8 cellular contexts compared by ENCODE assay signal in the genomic region with DNA sequence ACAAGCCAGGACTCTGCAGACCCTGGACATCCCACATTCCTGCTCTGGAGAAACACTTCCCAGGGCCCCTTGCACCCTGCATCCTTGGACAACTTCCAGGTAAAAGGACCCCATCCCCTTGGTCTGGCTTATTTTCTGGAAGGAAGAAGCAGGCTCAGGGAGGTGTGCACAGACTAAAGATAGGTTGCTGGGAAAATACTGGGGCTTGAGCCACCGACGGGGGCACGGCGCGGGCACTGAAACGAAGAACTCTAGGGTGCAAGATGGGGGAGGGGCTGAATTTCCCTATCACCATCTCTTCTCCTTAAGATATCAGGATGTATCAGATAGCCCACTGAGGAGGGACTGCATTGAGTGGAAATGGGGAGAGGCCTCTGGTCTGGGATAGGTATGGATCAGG. TPM values are rescaled to one million over a fixed set of nuclear protein-coding genes. Genes with fewer than 3 reads are reported as not detected.
DNase-seq lines count a peak whose midpoint lies in the region; ATAC-seq and TF ChIP-seq lines count a peak whose summit lies in the region.

No MANE protein-coding gene starts in this region.

- H3K27me3 ChIP-seq in brain microvascular endothelial cell (replicated peaks) = no peaks in the 10 kb centered on the region
- H3K27me3 ChIP-seq in vagina = no peaks in the 10 kb centered on the region

- no peak for ATAC-seq in stimulated activated naive CD8-positive, alpha-beta T cell treated with anti-CD3 and anti-CD28 coated beads, Interleukin-15, Interleukin-2, amounts not matched to agents 100 U/mL and 50 U/mL, for 24 hours
- ATAC-seq in GM21717 (IDR thresholded peaks at IDR 0.05; ENCODE audit: unreplicated experiment) = no peak

- H3K9me3 ChIP-seq in vagina = no peaks in the 10 kb centered on the region

- H3K27me3 Mint-ChIP-seq in stimulated activated naive CD8-positive, alpha-beta T cell treated with anti-CD3 and anti-CD28 coated beads, Interleukin-15, Interleukin-2, amounts not matched to agents 100 ng/mL and 50 ng/mL, for 24 hours = peaks cover 4% of the 10 kb centered on the region
- peaks cover 11% of the 10 kb centered on the region for H3K27me3 Mint-ChIP-seq in mesothelial cell of epicardium (ENCODE audit: low read depth)

- H3K4me1 ChIP-seq in vagina = peaks cover 25% of the 10 kb centered on the region

- in situ Hi-C loops in brain microvascular endothelial cell (cut with HindIII; ENCODE audit: low pct_ligation_motif_present, low sequenced_read_pairs) = loop anchor here (25.0 kb wide), 1 partner anchor 258 kb away; no protein-coding TSS in a partner anchor

- TF ChIP-seq CTCF in brain microvascular endothelial cell (IDR thresholded peaks at IDR 0.05; ENCODE audit: low read depth, low read length, missing control alignments) (no peak), mesothelial cell of epicardium (IDR thresholded peaks at IDR 0.05; ENCODE audit: unreplicated experiment) (no peak), vagina (IDR thresholded peaks at IDR 0.05) (no peak)

- no peak for DNase-seq in stimulated activated naive CD8-positive, alpha-beta T cell treated with anti-CD3 and anti-CD28 coated beads, Interleukin-15, Interleukin-2, amounts not matched to agents 100 U/mL and 50 U/mL, for 24 hours
- DNase-seq in brain microvascular endothelial cell (no peak), mesothelial cell of epicardium (ENCODE audit: low spot score in 2 of 2, unreplicated experiment in 2 of 2) (no peak), vagina (ENCODE audit: extremely low spot score in 2 of 2) (no peak), NCI-H774 (lab: John Stamatoyannopoulos, UW) (no peak)
- DNase-seq in activated effector memory CD4-positive, alpha-beta T cell treated with anti-CD3 and anti-CD28 coated beads, Interleukin-2, amount 50 U/mL, for 16 hours = no peak

- peaks cover 5% of the 10 kb centered on the region for H3K36me3 Mint-ChIP-seq in stimulated activated naive CD8-positive, alpha-beta T cell treated with anti-CD3 and anti-CD28 coated beads, Interleukin-15, Interleukin-2, amounts not matched to agents 100 ng/mL and 50 ng/mL, for 24 hours (ENCODE audit: low read depth)
- H3K36me3 Mint-ChIP-seq in mesothelial cell of epicardium = peaks cover 12% of the 10 kb centered on the region

- intact Hi-C loops in vagina (cut with DNase I) = no loop called here

- H3K27ac ChIP-seq in brain microvascular endothelial cell (no peak overlapping the region), vagina (peak overlapping the region; percentile 48)

- H3K36me3 ChIP-seq in brain microvascular endothelial cell (replicated peaks) = peaks cover 5% of the 10 kb centered on the region
- peaks cover 0 to 27% of the 10 kb centered on the region in 2 donors for H3K36me3 ChIP-seq in vagina

- H3K9me3 Mint-ChIP-seq in stimulated activated naive CD8-positive, alpha-beta T cell treated with anti-CD3 and anti-CD28 coated beads, Interleukin-15, Interleukin-2, amounts not matched to agents 100 ng/mL and 50 ng/mL, for 24 hours = no peaks in the 10 kb centered on the region
- H3K9me3 Mint-ChIP-seq in mesothelial cell of epicardium = no peaks in the 10 kb centered on the region

- no peak for TF ChIP-seq POLR2A in vagina (IDR thresholded peaks at IDR 0.05)

- peak overlapping the region; percentile 84 for H3K27ac Mint-ChIP-seq in stimulated activated naive CD8-positive, alpha-beta T cell treated with anti-CD3 and anti-CD28 coated beads, Interleukin-15, Interleukin-2, amounts not matched to agents 100 ng/mL and 50 ng/mL, for 24 hours
- H3K27ac Mint-ChIP-seq in mesothelial cell of epicardium = peak overlapping the region; percentile 60

- peaks cover 17% of the 10 kb centered on the region for H3K4me1 Mint-ChIP-seq in stimulated activated naive CD8-positive, alpha-beta T cell treated with anti-CD3 and anti-CD28 coated beads, Interleukin-15, Interleukin-2, amounts not matched to agents 100 ng/mL and 50 ng/mL, for 24 hours (ENCODE audit: low read depth)
- H3K4me1 Mint-ChIP-seq in mesothelial cell of epicardium = peaks cover 16% of the 10 kb centered on the region

- peak overlapping the region; percentile 92 for H3K4me3 Mint-ChIP-seq in stimulated activated naive CD8-positive, alpha-beta T cell treated with anti-CD3 and anti-CD28 coated beads, Interleukin-15, Interleukin-2, amounts not matched to agents 100 ng/mL and 50 ng/mL, for 24 hours
- H3K4me3 Mint-ChIP-seq in mesothelial cell of epicardium = peak overlapping the region; percentile 81

- H3K4me3 ChIP-seq in brain microvascular endothelial cell (ENCODE audit: low read depth, low read length) = peak overlapping the region; percentile 69
- H3K4me3 ChIP-seq in vagina = peak overlapping the region; percentile 83 to 89

RNA-seq across cellular contexts. Expression of a gene that starts 0.8 kb away (rescaled TPM):
- total RNA-seq in mesothelial cell of epicardium = 5.8 to 6.8 TPM (median 6.3 TPM) in 3 replicates
- 4.4 TPM for total RNA-seq in vagina

RNA-seq across cellular contexts. Expression of a gene that starts 1.7 kb away (rescaled TPM):
- total RNA-seq in mesothelial cell of epicardium = 4.5 to 8.1 TPM (median 6.6 TPM) in 3 replicates
- 10.1 TPM for total RNA-seq in vagina

RNA-seq across cellular contexts. Expression of a gene that starts 8.6 kb away (rescaled TPM):
- total RNA-seq in mesothelial cell of epicardium = 151 to 168 TPM (median 158 TPM) in 3 replicates
- 105 TPM for total RNA-seq in vagina

RNA-seq across cellular contexts. Expression of a gene that starts 31.7 kb away (rescaled TPM):
- total RNA-seq in mesothelial cell of epicardium (not detected in 3 replicates), vagina (3.4 TPM)

RNA-seq across cellular contexts. Expression of a gene that starts 43.5 kb away (rescaled TPM):
- 3.2 to 4.4 TPM (median 3.8 TPM) in 3 replicates for total RNA-seq in mesothelial cell of epicardium
- 37.8 TPM for total RNA-seq in vagina
